16 cellular contexts compared by ENCODE assay signal in genomic region chr19:33703821-33704220, GRCh38.
DNase-seq lines count a peak whose midpoint lies in the region; FAIRE-seq and TF ChIP-seq lines count a peak whose summit lies in the region.
"Had no signal": no experiment of that assay in that cellular context is flagged by ENCODE, and none has a peak within 500 bp of the region (broad histone marks: within the 10 kb centered on the region; RNA-seq: fewer than 3 reads in every experiment).

No MANE protein-coding gene starts in this region.

- no peaks in the 10 kb centered on the region for H3K79me2 ChIP-seq in H1 (ENCODE audit: control insufficient read depth in 1 of 2, insufficient read depth in 2 of 2, low read length in 2 of 2)

- no peaks in the 10 kb centered on the region for H3K23me2 ChIP-seq in H1 (ENCODE audit: low read depth, low read length)

- DNase-seq in CD14-positive monocyte (ENCODE audit: low spot score) (peak; percentile 27), D341Med (ENCODE audit: low spot score) (peak; percentile 15), H1 (ENCODE audit: low read depth in 1 of 2, low spot score in 2 of 2) (no peak), sigmoid colon (peak; percentile 37), UCSD-AML1 (lab: John Stamatoyannopoulos, UW; ENCODE audit: unreplicated experiment) (no peak), mesothelial cell of epicardium (ENCODE audit: low spot score in 2 of 2, unreplicated experiment in 2 of 2) (no peak), SK-N-DZ (ENCODE audit: low spot score) (no peak)
- DNase-seq: BE2C; CD8-positive, alpha-beta T cell; COR-L47; GF-D8; GM23248; H9 had no signal

- TF ChIP-seq CTCF in CD14-positive monocyte (IDR thresholded peaks at IDR 0.05) (no peak), H1 (IDR thresholded peaks at IDR 0.05; ENCODE audit: control extremely low read depth in 1 of 3, insufficient read depth in 1 of 3, low read depth in 1 of 3, low read length in 3 of 3) (no peak), sigmoid colon (IDR thresholded peaks at IDR 0.05) (no peak), mesothelial cell of epicardium (IDR thresholded peaks at IDR 0.05; ENCODE audit: unreplicated experiment) (no peak)

- H3K27ac ChIP-seq in H1 (ENCODE audit: low read depth, low read length) (no peak overlapping the region), sigmoid colon (no peak overlapping the region)
- H3K27ac ChIP-seq: A549, C4-2B, GM23248 had no signal

- TF ChIP-seq POLR2A in H1 (IDR thresholded peaks at IDR 0.05; ENCODE audit: control extremely low read depth in 1 of 2, low read depth in 2 of 2, low read length in 2 of 2) (no peak), sigmoid colon (IDR thresholded peaks at IDR 0.05) (no peak)

- H3K27ac Mint-ChIP-seq in CD14-positive monocyte = no peak overlapping the region
- no peak overlapping the region for H3K27ac Mint-ChIP-seq in mesothelial cell of epicardium
- H3K27ac Mint-ChIP-seq: CD8-positive, alpha-beta T cell; H9; IgD-negative memory B cell had no signal

- CTCF ChIA-PET in H1 (lab: Charles Lee; ENCODE audit: partially characterized antibody) = interaction anchor here (1.0 to 2.1 kb wide), 10 partner anchors 12 to 288 kb away, joined by 3 to 6 read pairs (median 4); no protein-coding TSS in a partner anchor

- no peak overlapping the region for H3K14ac ChIP-seq in H1 (ENCODE audit: insufficient read length)

- no peaks in the 10 kb centered on the region for H3K27me3 ChIP-seq in H1 (replicated peaks in 1 of 4; ENCODE audit: control insufficient read depth in 3 of 4, extremely low read depth in 1 of 4, insufficient read depth in 3 of 4, low read length in 3 of 4)
- H3K27me3 ChIP-seq in sigmoid colon = no peaks in the 10 kb centered on the region
- H3K27me3 ChIP-seq: BE2C had no signal

- no peak overlapping the region for H3K9ac ChIP-seq in H1 (replicated peaks in 1 of 4; ENCODE audit: extremely low read depth in 1 of 4, low read depth in 3 of 4, low read length in 3 of 4)
- H3K9ac ChIP-seq: GM23248 had no signal

- no peak for FAIRE-seq in H1 (lab: Jason Lieb, UNC)
- FAIRE-seq: A549 had no signal

- no peak overlapping the region for H4K91ac ChIP-seq in H1 (replicated peaks; ENCODE audit: insufficient read length, low read length)

- H2AK5ac ChIP-seq in H1 (ENCODE audit: low read depth, low read length) = no peak overlapping the region

- TF ChIP-seq EP300 in H1 (IDR thresholded peaks at IDR 0.05; ENCODE audit: borderline replicate concordance in 1 of 2, low read depth in 2 of 2, low read length in 2 of 2) = no peak
- no peak for TF ChIP-seq EP300 in sigmoid colon (IDR thresholded peaks at IDR 0.05)

- H3K9me3 Mint-ChIP-seq in CD14-positive monocyte = no peaks in the 10 kb centered on the region
- H3K9me3 Mint-ChIP-seq in mesothelial cell of epicardium = no peaks in the 10 kb centered on the region
- H3K9me3 Mint-ChIP-seq: CD8-positive, alpha-beta T cell; H9 had no signal

- H2BK12ac ChIP-seq in H1 (ENCODE audit: low read depth, low read length) = no peak overlapping the region

- POLR2A ChIA-PET in H1 (lab: Charles Lee; ENCODE audit: partially characterized antibody) = no interaction called here

- no peaks in the 10 kb centered on the region for H3K9me3 ChIP-seq in H1 (ENCODE audit: insufficient read depth in 2 of 2, low read depth in 1 of 2, low read length in 1 of 2)
- H3K9me3 ChIP-seq in sigmoid colon = no peaks in the 10 kb centered on the region
- H3K9me3 ChIP-seq: A549, BE2C had no signal

- no peak overlapping the region for H3K23ac ChIP-seq in H1 (ENCODE audit: insufficient read length)

- H4K20me1 ChIP-seq in H1 (replicated peaks in 1 of 2; ENCODE audit: control insufficient read depth in 1 of 2, insufficient read depth in 2 of 2, low read length in 2 of 2) = peaks cover 0 to 3% of the 10 kb centered on the region in 2 experiments

- H3K4ac ChIP-seq in H1 (replicated peaks; ENCODE audit: insufficient read length, low read depth, low read length) = no peak overlapping the region

- 91% methylated on average over 8 of the region's 8 CpGs; no CpG with 5 or more reads in 1 of the 2 experiments for WGBS in H1 (ENCODE audit: extremely low coverage in 1 of 2, insufficient coverage in 1 of 2, insufficient read length in 1 of 2, insufficient replicate concordance in 2 of 2, low coverage in 1 of 2, low lambda C conversion rate in 2 of 2, missing lambda C conversion rate in 1 of 2), 2 experiments
- WGBS in sigmoid colon, 2 donors = 79 to 83% methylated on average over 8 of the region's 8 CpGs

- H2BK5ac ChIP-seq in H1 (ENCODE audit: low read depth, low read length) = no peak overlapping the region

- no peaks in the 10 kb centered on the region for H3K27me3 Mint-ChIP-seq in CD14-positive monocyte (ENCODE audit: low read depth in 3 of 3)
- peaks cover 13% of the 10 kb centered on the region for H3K27me3 Mint-ChIP-seq in mesothelial cell of epicardium (ENCODE audit: low read depth)

- H3K18ac ChIP-seq in H1 (ENCODE audit: extremely low read depth, low read length) = no peak overlapping the region

- no peak overlapping the region for H3K4me3 Mint-ChIP-seq in CD14-positive monocyte
- no peak overlapping the region for H3K4me3 Mint-ChIP-seq in mesothelial cell of epicardium
- H3K4me3 Mint-ChIP-seq: CD8-positive, alpha-beta T cell; H9; IgD-negative memory B cell had no signal

- no peaks in the 10 kb centered on the region; the same call in 1 of the 2 replicates for H3K79me1 ChIP-seq in H1 (ENCODE audit: low read depth, low read length)

- no peak overlapping the region for H2BK20ac ChIP-seq in H1 (ENCODE audit: low read length)

- H3K36me3 ChIP-seq in H1 (ENCODE audit: control insufficient read depth in 2 of 4, insufficient read depth in 4 of 4, low read length in 3 of 4) = no peaks in the 10 kb centered on the region
- no peaks in the 10 kb centered on the region for H3K36me3 ChIP-seq in sigmoid colon
- H3K36me3 ChIP-seq: BE2C had no signal

- H3K4me3 ChIP-seq in H1 (ENCODE audit: extremely low read depth in 1 of 4, insufficient read depth in 2 of 4, low read depth in 3 of 4, low read length in 4 of 4) = no peak overlapping the region
- no peak overlapping the region for H3K4me3 ChIP-seq in sigmoid colon
- H3K4me3 ChIP-seq: A549, GM23248 had no signal

- H4K8ac ChIP-seq in H1 (ENCODE audit: extremely low read depth, insufficient read depth, low read length) = no peak overlapping the region

- no peak overlapping the region for H3K4me2 ChIP-seq in H1 (ENCODE audit: insufficient read depth in 1 of 2, low read depth in 2 of 2, low read length in 2 of 2)
- H3K4me2 ChIP-seq: A549 had no signal

- no peaks in the 10 kb centered on the region for H3K36me3 Mint-ChIP-seq in CD14-positive monocyte
- no peaks in the 10 kb centered on the region for H3K36me3 Mint-ChIP-seq in mesothelial cell of epicardium
- H3K36me3 Mint-ChIP-seq: CD8-positive, alpha-beta T cell had no signal

- intact Hi-C loops in CD14-positive monocyte (cut with micrococcal nuclease) (no loop called here), sigmoid colon (cut with DNase I) (no loop called here)

- no peak overlapping the region for H2BK120ac ChIP-seq in H1 (replicated peaks; ENCODE audit: low read depth, low read length)

- no peak for TF ChIP-seq RAD21 in H1 (IDR thresholded peaks at IDR 0.05 in 1 of 2, conservative IDR thresholded peaks at IDR 0.05 in 1 of 2; ENCODE audit: low read depth in 2 of 2, low read length in 2 of 2)

- no peaks in the 10 kb centered on the region for H3K4me1 Mint-ChIP-seq in CD14-positive monocyte
- no peaks in the 10 kb centered on the region for H3K4me1 Mint-ChIP-seq in mesothelial cell of epicardium
- H3K4me1 Mint-ChIP-seq: IgD-negative memory B cell had no signal

- H3K4me1 ChIP-seq in H1 (replicated peaks in 1 of 4; ENCODE audit: control insufficient read depth in 3 of 4, insufficient read depth in 4 of 4, low read length in 3 of 4) (peaks cover 0 to 8% (median 3%) of the 10 kb centered on the region in 4 experiments; a peak in 6 of 7 replicates), sigmoid colon (no peaks in the 10 kb centered on the region)
- H3K4me1 ChIP-seq: A549 had no signal

- H3K56ac ChIP-seq in H1 (replicated peaks; ENCODE audit: insufficient read length, low read depth, low read length) = no peak overlapping the region

- 0 out of 2 replicates have a peak overlapping the region, but pooled peaks have one; percentile 5 for H2BK15ac ChIP-seq in H1 (ENCODE audit: low read length)

- no peak overlapping the region for H4K5ac ChIP-seq in H1 (ENCODE audit: insufficient read length, low read depth, low read length)

- no peak overlapping the region for H2AFZ ChIP-seq in H1 (ENCODE audit: low read length)
- H2AFZ ChIP-seq: GM23248 had no signal

TF ChIP-seq in H1, 55 proteins besides CTCF, POLR2A, EP300 and RAD21:
- TF ChIP-seq E2F6 (IDR thresholded peaks at IDR 0.05) (no peak), RNF2 (IDR thresholded peaks at IDR 0.05; ENCODE audit: borderline replicate concordance, low read depth, low read length, missing control alignments, poor library complexity, severe bottlenecking) (no peak), SUZ12 (IDR thresholded peaks at IDR 0.05; ENCODE audit: low read length) (no peak), POU5F1 (IDR thresholded peaks at IDR 0.05; ENCODE audit: low read depth, low read length) (no peak)

Comparison
In these comparisons a context has a peak if more than half of its experiments do, and no peak if none do; other contexts are left out.
1. DNase-seq: peak in CD14-positive monocyte (single experiment), D341Med (single experiment) and sigmoid colon (single experiment); none in H1 (0 of 2), UCSD-AML1 (single experiment), mesothelial cell of epicardium (0 of 2) and SK-N-DZ (single experiment).